Comparison of ENCODE assay signal across 11 cellular contexts in genomic region chr10:15587271-15587670, GRCh38.
"Had no signal": no experiment of that assay in that cellular context is flagged by ENCODE, and none has a peak within 500 bp of the region (broad histone marks: within the 10 kb centered on the region; RNA-seq: fewer than 3 reads in every experiment).

No MANE protein-coding gene starts in this region.

- H3K9me3 ChIP-seq: HAP-1 had no signal

- DNase-seq: GM23248, GOT3, H7, H9, HCEC 1CT, HFFc6 had no signal

- H3K4me2 ChIP-seq: GM23338 had no signal

- H3K4me1 ChIP-seq: HAP-1 had no signal

- H2AFZ ChIP-seq: GM23248, GM23338 had no signal

- ATAC-seq: GM23338, HCT116 had no signal

- H3K36me3 ChIP-seq: HAP-1 had no signal

- H3K4me3 ChIP-seq: GM23248, GM23338, HAP-1 had no signal

- H3K27ac ChIP-seq: GM23248 had no signal

- H3K9ac ChIP-seq: GM23248 had no signal

- FAIRE-seq: H1, H54 had no signal
